ENCODE assay signal across 8 cellular contexts in the genomic region with DNA sequence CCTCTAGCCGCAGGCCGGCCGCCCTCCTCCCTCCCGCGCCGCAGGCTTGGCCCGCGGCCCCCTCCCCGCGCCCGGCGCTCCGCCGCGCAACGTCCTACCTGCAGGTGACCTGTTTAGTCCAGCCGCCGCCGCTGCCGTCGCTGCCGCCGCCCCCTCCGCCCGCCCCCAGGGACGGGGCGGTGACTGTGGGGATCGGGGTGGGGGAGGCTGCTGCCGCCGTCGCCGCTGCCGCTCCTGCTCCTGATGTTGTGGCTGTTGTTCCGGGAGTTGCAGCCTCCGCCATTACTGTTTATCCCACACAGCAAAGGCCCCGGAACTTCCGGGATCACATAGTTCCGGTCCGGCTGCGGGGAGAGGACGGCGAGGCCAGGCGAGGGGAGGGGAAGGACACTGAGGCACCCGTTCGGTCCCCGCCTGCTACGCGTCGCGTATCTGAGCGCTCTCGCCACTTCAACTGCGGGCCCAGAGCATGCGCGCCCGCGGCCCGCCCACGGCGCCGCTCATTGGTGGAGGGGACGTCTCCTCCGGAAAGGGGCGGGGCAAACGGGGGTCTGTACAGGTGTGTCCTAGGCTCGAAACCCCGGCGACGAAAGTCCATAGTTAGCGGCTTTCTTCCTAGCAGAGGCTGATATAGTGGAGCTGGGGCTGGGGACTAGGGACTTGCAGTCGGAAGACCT. TPM values are rescaled to one million over a fixed set of nuclear protein-coding genes. Genes with fewer than 3 reads are reported as not detected.
DNase-seq lines count a peak whose midpoint lies in the region; ATAC-seq and TF ChIP-seq lines count a peak whose summit lies in the region.

Gene MKRN1 (minus strand): TSS at position 444 of the 677 bp plus-strand sequence. CDS start 161 bp downstream, at position 283.

- no peak for TF ChIP-seq CTCF in chondrocyte (IDR thresholded peaks at IDR 0.05)
- TF ChIP-seq CTCF in kidney epithelial cell (IDR thresholded peaks at IDR 0.05; ENCODE audit: insufficient read depth, low read length, poor library complexity, severe bottlenecking): no peak

- H3K27me3 Mint-ChIP-seq in chondrocyte (ENCODE audit: low read depth): no peaks in the 10 kb centered on the region

- peak within 1 kb of the TSS; percentile 98 for H3K4me3 ChIP-seq in kidney epithelial cell (ENCODE audit: low read depth, low read length)

- H3K36me3 Mint-ChIP-seq in chondrocyte (ENCODE audit: low read depth): no peaks in the 10 kb centered on the region

- no peaks in the 10 kb centered on the region for H3K27me3 ChIP-seq in kidney epithelial cell (ENCODE audit: control insufficient read depth, insufficient read depth, low read length)

- ATAC-seq in HG03432 (IDR thresholded peaks at IDR 0.05; ENCODE audit: unreplicated experiment): peak; percentile 95

- peak; percentile 73 for TF ChIP-seq POLR2A in GM19099 (IDR thresholded peaks at IDR 0.05; ENCODE audit: extremely low read depth, insufficient read length, low read depth)

- H3K4me1 Mint-ChIP-seq in chondrocyte (ENCODE audit: low read depth): peaks cover 23% of the 10 kb centered on the region

- peak within 1 kb of the TSS; percentile 96 for H3K4me3 Mint-ChIP-seq in chondrocyte (ENCODE audit: unreplicated experiment)

- H3K36me3 ChIP-seq in kidney epithelial cell (ENCODE audit: control insufficient read depth, insufficient read depth, low read length): no peaks in the 10 kb centered on the region

- no peaks in the 10 kb centered on the region for H3K9me3 Mint-ChIP-seq in chondrocyte (ENCODE audit: low read depth)

- H3K27ac Mint-ChIP-seq in chondrocyte (ENCODE audit: unreplicated experiment): peak within 1 kb of the TSS; percentile 93

- peak; percentile 99 for DNase-seq in AG20443 (ENCODE audit: low spot score)
- DNase-seq in NCI-H510A (lab: John Stamatoyannopoulos, UW): peak; percentile 95
- peak; percentile 91 for DNase-seq in activated CD4-positive, alpha-beta T cell treated with anti-CD3 and anti-CD28 coated beads for 24 hours (ENCODE audit: low read depth in 2 of 2)
- DNase-seq in chondrocyte (ENCODE audit: low spot score): peak; percentile 98
- DNase-seq in kidney epithelial cell (ENCODE audit: low read depth): peak; percentile 74
- DNase-seq in stimulated activated CD4-positive, alpha-beta T cell treated with anti-CD3 and anti-CD28 coated beads, Interleukin-15, amount 100 ng/mL, for 48 hours (ENCODE audit: low read depth in 2 of 2): peak; percentile 87 to 94

RNA-seq across cellular contexts. Expression of gene MKRN1, which starts in this region (rescaled TPM):
- total RNA-seq in chondrocyte (64.7 to 70.1 TPM (median 67.9 TPM) in 3 replicates), kidney epithelial cell (58.3 and 62.9 TPM in 2 replicates)

Comparison
In these comparisons a context has a peak if more than half of its experiments do, and no peak if none do; other contexts are left out.
1. Peak in every context shown above with its lines: DNase-seq, ATAC-seq and H3K4me3 ChIP-seq.